ENCODE assay signal across 13 cellular contexts in genomic region chrX:129139837-129140679, GRCh38.
DNase-seq lines count a peak whose midpoint lies in the region.
"Had no signal": no experiment of that assay in that cellular context is flagged by ENCODE, and none has a peak within 500 bp of the region (broad histone marks: within the 10 kb centered on the region; RNA-seq: fewer than 3 reads in every experiment).

No MANE protein-coding gene starts in this region.

- DNase-seq in NCI-H510A treated with DMSO at 0.1 percent for 48 hours (lab: John Stamatoyannopoulos, UW) = peak; percentile 1
- no peak for DNase-seq in NCI-H510A (lab: John Stamatoyannopoulos, UW)
- DNase-seq in NCI-H2081 (lab: John Stamatoyannopoulos, UW) = peak; percentile 85 to 97
- peak; percentile 82 for DNase-seq in SHP77 treated with DMSO at 0.1 percent for 48 hours (lab: John Stamatoyannopoulos, UW)
- peak; percentile 31 for DNase-seq in retina
- no peak for DNase-seq in Ammon's horn (ENCODE audit: low spot score)
- DNase-seq in GM03348 (ENCODE audit: low spot score) = no peak
- DNase-seq in GM19240 (ENCODE audit: insufficient read length, low spot score) = no peak
- DNase-seq: activated CD4-positive, alpha-beta T cell treated with anti-CD3 and anti-CD28 coated beads, Interleukin-2, amount 50 U/mL, for 1 hour; immature natural killer cell; mesenchymal stem cell; right cardiac atrium; stimulated activated CD4-positive, alpha-beta T cell treated with anti-CD3 and anti-CD28 coated beads, Interleukin-2, amount 100 ng/mL, for 48 hours had no signal

Comparison
In these comparisons a context has a peak if more than half of its experiments do, and no peak if none do; other contexts are left out.
1. DNase-seq: peak in NCI-H510A treated with DMSO at 0.1 percent for 48 hours (single experiment), NCI-H2081 (2 of 2), SHP77 treated with DMSO at 0.1 percent for 48 hours (single experiment) and retina (single experiment); none in NCI-H510A (single experiment), Ammon's horn (single experiment), GM03348 (single experiment) and GM19240 (single experiment).